ENCODE assay signal across 27 cellular contexts in genomic region chr3:176699307-176699706, GRCh38.
"Had no signal": no experiment of that assay in that cellular context is flagged by ENCODE, and none has a peak within 500 bp of the region (broad histone marks: within the 10 kb centered on the region; RNA-seq: fewer than 3 reads in every experiment).

No MANE protein-coding gene starts in this region.

- DNase-seq: dorsolateral prefrontal cortex; effector CD4-positive, alpha-beta T cell; foreskin keratinocyte; heart left ventricle; kidney; mesendoderm; midbrain; naive thymus-derived CD4-positive, alpha-beta T cell; nucleus accumbens; ovary; posterior cingulate gyrus; psoas muscle; right cardiac atrium; stimulated activated CD4-positive, alpha-beta T cell treated with anti-CD3 and anti-CD28 coated beads, Interleukin-15, amount 100 ng/mL, for 24 hours; stimulated activated CD4-positive, alpha-beta T cell treated with anti-CD3 and anti-CD28 coated beads, Interleukin-2, amount 100 ng/mL, for 48 hours; stimulated activated CD8-positive, alpha-beta memory T cell treated with anti-CD3 and anti-CD28 coated beads, Interleukin-4, amount 100 ng/mL, for 48 hours; stimulated activated naive CD4-positive, alpha-beta T cell; stimulated activated naive CD8-positive, alpha-beta T cell treated with anti-CD3 and anti-CD28 coated beads, Interleukin-15, amount 100 ng/mL, for 72 hours; thyroid gland; trophoblast cell had no signal

- H3K4me1 ChIP-seq: foreskin keratinocyte, gastroesophageal sphincter, psoas muscle, suprapubic skin, thyroid gland had no signal

- H3K79me2 ChIP-seq: hepatocyte had no signal

- ATAC-seq: esophagus mucosa; foreskin keratinocyte; gastroesophageal sphincter; heart left ventricle; left lobe of liver; naive thymus-derived CD4-positive, alpha-beta T cell; psoas muscle; stimulated activated naive CD8-positive, alpha-beta T cell treated with anti-CD3 and anti-CD28 coated beads, Interleukin-15, amount 100 ng/mL, for 72 hours had no signal

- H3K27me3 ChIP-seq: dorsolateral prefrontal cortex, foreskin keratinocyte, gastroesophageal sphincter, heart left ventricle, hepatocyte, ovary, suprapubic skin, thyroid gland had no signal

- H3K4me2 ChIP-seq: hepatocyte had no signal

- H3K27ac ChIP-seq: epithelial cell of prostate, foreskin keratinocyte, gastroesophageal sphincter, heart left ventricle, hepatocyte, ovary, psoas muscle, skin epidermis, suprapubic skin, thyroid gland had no signal

- H3K36me3 ChIP-seq: gastroesophageal sphincter, heart left ventricle, ovary, suprapubic skin, thyroid gland had no signal

- H2AFZ ChIP-seq: hepatocyte had no signal

- H3K4me3 ChIP-seq: gastroesophageal sphincter, hepatocyte, ovary, psoas muscle, skin epidermis, suprapubic skin, thyroid gland had no signal

- H3K9me3 ChIP-seq: gastroesophageal sphincter, heart left ventricle, ovary, psoas muscle, suprapubic skin, thyroid gland had no signal
